Comparison of ENCODE assay signal across 2 cellular contexts in genomic region chr17:48211787-48212186, GRCh38.
TF ChIP-seq lines count a peak whose summit lies in the region.

No MANE protein-coding gene starts in this region.

TF ChIP-seq in HepG2, 621 proteins besides CTCF, POLR2A, EP300 and RAD21:
- TF ChIP-seq RAD51 (IDR thresholded peaks at IDR 0.05; ENCODE audit: borderline replicate concordance) (peak; percentile 41; the same call in 1 of the 2 replicates), ZNF710 (CRISPR knock-in tag; IDR thresholded peaks at IDR 0.05; ENCODE audit: borderline replicate concordance) (no peak)
TF ChIP-seq in HepG2: peak in this region for 1.

TF ChIP-seq in H1, 55 proteins besides CTCF, POLR2A, EP300 and RAD21:
- TF ChIP-seq RXRA (IDR thresholded peaks at IDR 0.05; ENCODE audit: insufficient read depth, low read depth, low read length) (no peak), TCF12 (IDR thresholded peaks at IDR 0.05; ENCODE audit: low read depth, low read length) (no peak), ASH2L (IDR thresholded peaks at IDR 0.05; ENCODE audit: low read length) (no peak), SP1 (IDR thresholded peaks at IDR 0.05; ENCODE audit: low read depth, low read length) (no peak), TAF1 (IDR thresholded peaks at IDR 0.05; ENCODE audit: low read depth, low read length) (no peak), GTF2F1 (IDR thresholded peaks at IDR 0.05; ENCODE audit: borderline replicate concordance, low read depth, low read length) (no peak), BCL11A (IDR thresholded peaks at IDR 0.05; ENCODE audit: low read depth in 2 of 2, low read length in 2 of 2) (no peak), RFX5 (IDR thresholded peaks at IDR 0.05; ENCODE audit: borderline replicate concordance, low read depth, low read length) (no peak), EGR1 (IDR thresholded peaks at IDR 0.05; ENCODE audit: borderline replicate concordance, low read depth, low read length) (no peak)
